25 cellular contexts compared by ENCODE assay signal in genomic region chr5:145506451-145506850, GRCh38.
"Had no signal": no experiment of that assay in that cellular context is flagged by ENCODE, and none has a peak within 500 bp of the region (broad histone marks: within the 10 kb centered on the region; RNA-seq: fewer than 3 reads in every experiment).

No MANE protein-coding gene starts in this region.

- H3K27ac ChIP-seq: body of pancreas, epithelial cell of prostate, VCaP had no signal

- H3K4me3 ChIP-seq: body of pancreas had no signal

- ATAC-seq: activated CD4-positive, CD25-positive, alpha-beta regulatory T cell treated with anti-CD3 and anti-CD28 coated beads, Interleukin-2, amount 50 U/mL, for 24 hours; activated CD8-positive, alpha-beta T cell treated with anti-CD3 and anti-CD28 coated beads for 36 hours; activated T-cell treated with anti-CD3 and anti-CD28 coated beads, Interleukin-2, amount 50 U/mL, for 4 hours; activated T-helper 17 cell treated with anti-CD3 and anti-CD28 coated beads, Interleukin-2, amount 50 U/mL, for 72 hours; body of pancreas; esophagus mucosa; T-helper 17 cell had no signal

- H3K27me3 ChIP-seq: body of pancreas had no signal

- DNase-seq: activated B cell treated with CpG ODN at 0.5 μM for 24 hours; activated CD4-positive, alpha-beta T cell treated with anti-CD3 and anti-CD28 coated beads for 48 hours; activated CD4-positive, alpha-beta T cell treated with anti-CD3 and anti-CD28 coated beads, Interleukin-2, amount 50 U/mL, for 1 hour; activated CD4-positive, alpha-beta T cell treated with anti-CD3 and anti-CD28 coated beads, Interleukin-2, amount 50 U/mL, for 48 hours; activated CD8-positive, alpha-beta memory T cell treated with anti-CD3 and anti-CD28 coated beads for 24 hours; activated CD8-positive, alpha-beta T cell treated with anti-CD3 and anti-CD28 coated beads for 36 hours; activated effector memory CD4-positive, alpha-beta T cell treated with Interleukin-2 at 50 U/mL for 16 hours; activated gamma-delta T cell treated with Interleukin-2 at 50 U/mL for 16 hours; activated naive CD4-positive, alpha-beta T cell treated with anti-CD3 and anti-CD28 coated beads, Interleukin-2, amount 50 U/mL, for 16 hours; activated naive CD4-positive, alpha-beta T cell treated with Interleukin-2 at 50 U/mL for 16 hours; activated T-cell treated with anti-CD3 and anti-CD28 coated beads, Interleukin-2, amount 50 U/mL, for 4 hours; amniotic stem cell; aorta; body of pancreas; caudate nucleus; effector CD8-positive, alpha-beta T cell; foreskin fibroblast; head of caudate nucleus; T-helper 1 cell; T-helper 17 cell had no signal

- H3K9me3 ChIP-seq: body of pancreas had no signal
